In genomic region chr1:171834831-171835230, GRCh38 we compare ENCODE assay signal across 7 cellular contexts.
"Had no signal": no experiment of that assay in that cellular context is flagged by ENCODE, and none has a peak within 500 bp of the region (broad histone marks: within the 10 kb centered on the region; RNA-seq: fewer than 3 reads in every experiment).

No MANE protein-coding gene starts in this region.

- ATAC-seq: HCT116, HepG2 had no signal

- DNase-seq: GM23248, GOT3, H7, HFFc6, KBM-7 had no signal
